ENCODE assay signal across 32 cellular contexts in the genomic region with DNA sequence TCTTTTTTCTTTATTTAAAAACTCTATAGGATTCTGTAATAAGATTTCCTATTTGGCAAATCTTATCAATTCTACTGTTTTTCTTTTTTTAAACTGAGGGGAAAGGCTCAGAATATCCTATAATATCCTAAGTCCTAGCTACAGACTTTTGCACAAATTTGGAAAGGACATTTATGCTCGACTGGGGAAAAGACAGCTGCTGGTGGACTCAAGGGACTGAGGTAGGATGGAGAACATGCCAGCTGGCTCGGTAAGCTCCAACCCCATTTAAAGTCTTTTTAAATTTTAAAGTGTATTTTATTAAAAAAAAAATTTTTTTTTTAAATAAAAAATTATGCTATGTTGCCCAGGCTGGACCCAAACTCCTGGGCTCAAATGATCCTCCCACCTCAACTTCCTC. TPM values are rescaled to one million over a fixed set of nuclear protein-coding genes. Genes with fewer than 3 reads are reported as not detected.
"Had no signal": no experiment of that assay in that cellular context is flagged by ENCODE, and none has a peak within 500 bp of the region (broad histone marks: within the 10 kb centered on the region; RNA-seq: fewer than 3 reads in every experiment).

No MANE protein-coding gene starts in this region.

- H3K27me3 Mint-ChIP-seq: naive thymus-derived CD4-positive, alpha-beta T cell; stimulated activated memory B cell treated with anti-CD40 and anti-IgM and Interleukin-4, amounts not matched to agents 10 μg/mL and 1 μg/mL and 100 μg/mL, for 72 hours; stimulated activated naive CD8-positive, alpha-beta T cell treated with anti-CD3 and anti-CD28 coated beads, Interleukin-15, amount 100 ng/mL, for 72 hours had no signal

- H3K9me3 ChIP-seq: neutrophil, pancreas, psoas muscle, right lobe of liver, sigmoid colon, spleen, suprapubic skin, testis, tibial nerve, upper lobe of left lung, vagina had no signal

- H3K27ac ChIP-seq: neutrophil, pancreas, psoas muscle, right lobe of liver, skin epidermis, spleen, suprapubic skin, testis, tibial nerve, upper lobe of left lung, vagina had no signal

- H3K4me1 ChIP-seq: pancreas, psoas muscle, right lobe of liver, spleen, suprapubic skin, testis, tibial nerve, upper lobe of left lung, vagina had no signal

- H3K4me1 Mint-ChIP-seq: natural killer cell; nephron; stimulated activated memory B cell treated with anti-CD40 and anti-IgM and Interleukin-4, amounts not matched to agents 10 μg/mL and 1 μg/mL and 100 μg/mL, for 72 hours; stimulated activated naive CD8-positive, alpha-beta T cell treated with anti-CD3 and anti-CD28 coated beads, Interleukin-15, amount 100 ng/mL, for 72 hours had no signal

- H3K4me3 ChIP-seq: pancreas, psoas muscle, right lobe of liver, sigmoid colon, skin epidermis, smooth muscle cell, spleen, suprapubic skin, testis, tibial nerve, upper lobe of left lung, vagina had no signal

- DNase-seq: naive thymus-derived CD4-positive, alpha-beta T cell; natural killer cell; nucleus accumbens; pancreas; psoas muscle; right cardiac atrium; right lobe of liver; sigmoid colon; spleen; stimulated activated CD4-positive, alpha-beta T cell treated with anti-CD3 and anti-CD28 coated beads, Interleukin-12 subunit alpha, Interleukin-12 subunit beta, amount 100 ng/mL, for 4 hours; stimulated activated CD4-positive, alpha-beta T cell treated with anti-CD3 and anti-CD28 coated beads, Interleukin-1b, Interleukin-23, amount 100 ng/mL, for 48 hours; stimulated activated CD4-positive, alpha-beta T cell treated with anti-CD3 and anti-CD28 coated beads, Interleukin-4, amount 100 ng/mL, for 1 hour; stimulated activated CD4-positive, alpha-beta T cell treated with anti-CD3 and anti-CD28 coated beads, Interleukin-4, amount 100 ng/mL, for 4 hours; stimulated activated CD8-positive, alpha-beta memory T cell treated with anti-CD3 and anti-CD28 coated beads, Interleukin-4, amount 100 ng/mL, for 48 hours; stimulated activated naive CD4-positive, alpha-beta T cell; stimulated activated naive CD8-positive, alpha-beta T cell treated with anti-CD3 and anti-CD28 coated beads, Interleukin-15, amount 100 ng/mL, for 72 hours; stimulated activated naive CD8-positive, alpha-beta T cell treated with anti-CD3 and anti-CD28 coated beads, Interleukin-15, Interleukin-2, amounts not matched to agents 100 U/mL and 50 U/mL, for 24 hours; substantia nigra; testis; trophoblast cell; upper lobe of left lung had no signal

- H3K9me3 Mint-ChIP-seq: naive thymus-derived CD4-positive, alpha-beta T cell; natural killer cell; nephron; stimulated activated memory B cell treated with anti-CD40 and anti-IgM and Interleukin-4, amounts not matched to agents 10 μg/mL and 1 μg/mL and 100 μg/mL, for 72 hours; stimulated activated naive CD8-positive, alpha-beta T cell treated with anti-CD3 and anti-CD28 coated beads, Interleukin-15, amount 100 ng/mL, for 72 hours had no signal

- H3K27me3 ChIP-seq: neutrophil, pancreas, right lobe of liver, sigmoid colon, spleen, suprapubic skin, testis, tibial nerve, upper lobe of left lung, vagina had no signal

- H3K4me2 ChIP-seq: smooth muscle cell had no signal

- H3K27ac Mint-ChIP-seq: natural killer cell; nephron; stimulated activated memory B cell treated with anti-CD40 and anti-IgM and Interleukin-4, amounts not matched to agents 10 μg/mL and 1 μg/mL and 100 μg/mL, for 72 hours; stimulated activated naive CD8-positive, alpha-beta T cell treated with anti-CD3 and anti-CD28 coated beads, Interleukin-15, amount 100 ng/mL, for 72 hours had no signal

- H3K4me3 Mint-ChIP-seq: naive thymus-derived CD4-positive, alpha-beta T cell; natural killer cell; nephron; stimulated activated memory B cell treated with anti-CD40 and anti-IgM and Interleukin-4, amounts not matched to agents 10 μg/mL and 1 μg/mL and 100 μg/mL, for 72 hours; stimulated activated naive CD8-positive, alpha-beta T cell treated with anti-CD3 and anti-CD28 coated beads, Interleukin-15, amount 100 ng/mL, for 72 hours had no signal

RNA-seq across cellular contexts. Expression of a gene that starts 46.5 kb away (rescaled TPM):
- total RNA-seq: naive thymus-derived CD4-positive, alpha-beta T cell; natural killer cell; renal cortical epithelial cell; right lobe of liver; ureter had no signal
- polyA plus RNA-seq: naive thymus-derived CD4-positive, alpha-beta T cell; neural cell had no signal
